Comparison of ENCODE assay signal across 8 cellular contexts in the genomic region with DNA sequence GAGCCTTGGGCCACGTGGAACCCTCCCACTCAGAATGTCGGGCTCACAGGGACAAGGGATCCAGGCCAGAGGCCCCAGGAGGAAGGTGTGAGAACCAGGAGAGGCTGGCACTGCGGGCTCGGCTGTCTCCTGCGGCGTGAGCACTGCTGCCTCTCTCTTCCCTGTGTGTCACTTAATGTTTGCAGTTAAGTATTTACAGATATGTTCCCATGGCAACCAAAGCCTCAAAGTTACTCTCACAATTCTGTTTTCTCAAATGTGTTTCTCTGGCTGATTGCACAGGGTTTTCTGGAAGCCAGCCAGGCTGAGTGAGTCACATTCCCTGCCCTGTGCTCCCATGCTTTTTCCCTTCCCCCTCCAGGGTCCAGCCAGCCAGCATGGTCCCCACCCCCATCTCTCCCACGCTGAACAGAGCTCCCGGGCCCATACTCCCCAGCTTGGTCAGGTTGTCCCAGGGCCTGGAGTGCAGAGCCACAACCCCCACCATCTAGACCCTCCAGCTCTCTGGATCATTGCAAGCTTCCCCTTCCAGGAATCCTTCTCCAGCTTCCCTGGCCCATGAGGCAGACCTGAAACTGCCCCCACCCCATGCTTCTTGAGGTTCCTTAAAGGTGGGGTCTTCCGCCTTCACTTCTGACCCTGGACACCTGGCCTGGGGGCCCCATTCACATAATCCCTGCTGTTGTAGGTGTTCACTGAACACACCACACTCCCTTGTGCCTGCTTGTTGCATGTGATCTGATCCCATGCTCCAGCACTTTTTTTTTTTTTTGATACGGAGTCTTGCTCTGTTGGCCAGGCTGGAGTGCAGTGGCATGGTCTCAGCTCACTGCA.
DNase-seq lines count a peak whose midpoint lies in the region; ATAC-seq and TF ChIP-seq lines count a peak whose summit lies in the region.

No MANE protein-coding gene starts in this region.

- peak; percentile 19 for TF ChIP-seq RAD21 in neural cell (conservative IDR thresholded peaks at IDR 0.05)

- H3K9ac ChIP-seq in neural cell (ENCODE audit: low read length): no peak overlapping the region

- DNase-seq in LoVo (ENCODE audit: low spot score): peak; percentile 84
- DNase-seq in RWPE1 (ENCODE audit: low spot score): peak; percentile 77
- DNase-seq in fibroblast of gingiva (ENCODE audit: low read depth): peak; percentile 89
- no peak for DNase-seq in activated CD4-positive, alpha-beta T cell treated with anti-CD3 and anti-CD28 coated beads, Interleukin-2, amount 10 ng/mL, durations not matched to agents 24 days and 14 days

- peak; percentile 83 for ATAC-seq in GM21390 (IDR thresholded peaks at IDR 0.05; ENCODE audit: unreplicated experiment)
- no peak for ATAC-seq in stimulated activated memory B cell treated with anti-CD40 and anti-IgM and Interleukin-4, amounts not matched to agents 10 μg/mL and 1 μg/mL and 100 μg/mL, for 72 hours

- H3K9me2 ChIP-seq in neural cell (ENCODE audit: insufficient read depth, low read length): no peaks in the 10 kb centered on the region

- H3K27me3 Mint-ChIP-seq in stimulated activated memory B cell treated with anti-CD40 and anti-IgM and Interleukin-4, amounts not matched to agents 10 μg/mL and 1 μg/mL and 100 μg/mL, for 72 hours: peaks cover 25% of the 10 kb centered on the region
- no peaks in the 10 kb centered on the region for H3K27me3 Mint-ChIP-seq in activated CD4-positive, alpha-beta T cell treated with anti-CD3 and anti-CD28 coated beads, Interleukin-2, amount 10 ng/mL, durations not matched to agents 24 days and 14 days

- peak; percentile 42 for TF ChIP-seq EP300 in neural cell (conservative IDR thresholded peaks at IDR 0.05; ENCODE audit: poor library complexity, severe bottlenecking)

- H3K4me3 ChIP-seq in ACC112 (ENCODE audit: low read depth, low read length) (no peak overlapping the region), neural cell (ENCODE audit: low read length) (no peak overlapping the region)

- TF ChIP-seq CTCF in RWPE1 (conservative IDR thresholded peaks at IDR 0.05; ENCODE audit: low read depth) (no peak), neural cell (IDR thresholded peaks at IDR 0.05; ENCODE audit: poor library complexity, severe bottlenecking) (no peak)

- H3K27ac ChIP-seq in ACC112 (ENCODE audit: low read depth, low read length): peak overlapping the region; percentile 61; the same call in 1 of the 2 replicates
- peak overlapping the region; percentile 39; the same call in 1 of the 2 replicates for H3K27ac ChIP-seq in RWPE1
- H3K27ac ChIP-seq in neural cell (ENCODE audit: low read length): no peak overlapping the region

- H3K4me1 ChIP-seq in ACC112 (ENCODE audit: control insufficient read depth, insufficient read depth, low read length, unreplicated experiment): peaks cover 20% of the 10 kb centered on the region

- H3K27ac Mint-ChIP-seq in stimulated activated memory B cell treated with anti-CD40 and anti-IgM and Interleukin-4, amounts not matched to agents 10 μg/mL and 1 μg/mL and 100 μg/mL, for 72 hours: no peak overlapping the region
- no peak overlapping the region for H3K27ac Mint-ChIP-seq in activated CD4-positive, alpha-beta T cell treated with anti-CD3 and anti-CD28 coated beads, Interleukin-2, amount 10 ng/mL, durations not matched to agents 24 days and 14 days

- H3K4me1 Mint-ChIP-seq in stimulated activated memory B cell treated with anti-CD40 and anti-IgM and Interleukin-4, amounts not matched to agents 10 μg/mL and 1 μg/mL and 100 μg/mL, for 72 hours: no peaks in the 10 kb centered on the region
- no peaks in the 10 kb centered on the region for H3K4me1 Mint-ChIP-seq in activated CD4-positive, alpha-beta T cell treated with anti-CD3 and anti-CD28 coated beads, Interleukin-2, amount 10 ng/mL, durations not matched to agents 24 days and 14 days

- intact Hi-C loops in activated CD4-positive, alpha-beta T cell treated with anti-CD3 and anti-CD28 coated beads, Interleukin-2, amount 10 ng/mL, durations not matched to agents 24 days and 14 days (cut with micrococcal nuclease): no loop called here

- H3K36me3 Mint-ChIP-seq in stimulated activated memory B cell treated with anti-CD40 and anti-IgM and Interleukin-4, amounts not matched to agents 10 μg/mL and 1 μg/mL and 100 μg/mL, for 72 hours: no peaks in the 10 kb centered on the region
- no peaks in the 10 kb centered on the region for H3K36me3 Mint-ChIP-seq in activated CD4-positive, alpha-beta T cell treated with anti-CD3 and anti-CD28 coated beads, Interleukin-2, amount 10 ng/mL, durations not matched to agents 24 days and 14 days (ENCODE audit: low read depth)

- H3K79me2 ChIP-seq in ACC112 (ENCODE audit: control insufficient read depth, insufficient read depth, low read length, unreplicated experiment): no peaks in the 10 kb centered on the region
- no peaks in the 10 kb centered on the region for H3K79me2 ChIP-seq in neural cell (replicated peaks; ENCODE audit: insufficient read depth, low read length)

- no peak overlapping the region for H3K4me3 Mint-ChIP-seq in stimulated activated memory B cell treated with anti-CD40 and anti-IgM and Interleukin-4, amounts not matched to agents 10 μg/mL and 1 μg/mL and 100 μg/mL, for 72 hours
- no peak overlapping the region for H3K4me3 Mint-ChIP-seq in activated CD4-positive, alpha-beta T cell treated with anti-CD3 and anti-CD28 coated beads, Interleukin-2, amount 10 ng/mL, durations not matched to agents 24 days and 14 days

- H2AFZ ChIP-seq in ACC112 (ENCODE audit: low read length, unreplicated experiment) (no peak overlapping the region), neural cell (ENCODE audit: low read depth, low read length) (no peak overlapping the region)

- no peaks in the 10 kb centered on the region for H3K36me3 ChIP-seq in ACC112 (ENCODE audit: insufficient read depth, low read length)
- H3K36me3 ChIP-seq in neural cell (ENCODE audit: insufficient read depth, low read length): no peaks in the 10 kb centered on the region

- H4K20me1 ChIP-seq in neural cell (ENCODE audit: insufficient read depth): no peaks in the 10 kb centered on the region

- POLR2A ChIA-PET in RWPE1 (lab: Yijun Ruan, JAX; ENCODE audit: low non-redundant PET): no interaction called here

- no peaks in the 10 kb centered on the region for H3F3A ChIP-seq in neural cell (ENCODE audit: insufficient read depth, low read length, poor library complexity, severe bottlenecking)

- no peaks in the 10 kb centered on the region for H3K9me3 ChIP-seq in neural cell (ENCODE audit: low read length)

- H3K9me3 Mint-ChIP-seq in stimulated activated memory B cell treated with anti-CD40 and anti-IgM and Interleukin-4, amounts not matched to agents 10 μg/mL and 1 μg/mL and 100 μg/mL, for 72 hours: no peaks in the 10 kb centered on the region
- no peaks in the 10 kb centered on the region for H3K9me3 Mint-ChIP-seq in activated CD4-positive, alpha-beta T cell treated with anti-CD3 and anti-CD28 coated beads, Interleukin-2, amount 10 ng/mL, durations not matched to agents 24 days and 14 days

- peaks cover 31% of the 10 kb centered on the region for H3K27me3 ChIP-seq in ACC112 (ENCODE audit: insufficient read depth, low read length)
- H3K27me3 ChIP-seq in neural cell (ENCODE audit: insufficient read depth, low read depth, low read length): no peaks in the 10 kb centered on the region

- CTCF ChIA-PET in RWPE1 (lab: Yijun Ruan, JAX): no interaction called here

- H3K4me2 ChIP-seq in neural cell (ENCODE audit: low read length): no peak overlapping the region

TF ChIP-seq in neural cell, 6 proteins besides CTCF, POLR2A, EP300 and RAD21:
- TF ChIP-seq POLR2AphosphoS5 (IDR thresholded peaks at IDR 0.05) (no peak), MXI1 (conservative IDR thresholded peaks at IDR 0.05; ENCODE audit: poor library complexity, severe bottlenecking) (no peak), REST (IDR thresholded peaks at IDR 0.05; ENCODE audit: borderline replicate concordance) (no peak), TAF1 (IDR thresholded peaks at IDR 0.05; ENCODE audit: low read depth) (no peak), SMC3 (conservative IDR thresholded peaks at IDR 0.05; ENCODE audit: poor library complexity) (no peak)
